Comparison of ENCODE assay signal across 28 cellular contexts in genomic region chr4:2829321-2829932, GRCh38. TPM values are rescaled to one million over a fixed set of nuclear protein-coding genes. Genes with fewer than 3 reads are reported as not detected.
DNase-seq lines count a peak whose midpoint lies in the region; ATAC-seq, FAIRE-seq and TF ChIP-seq lines count a peak whose summit lies in the region.
"Had no signal": no experiment of that assay in that cellular context is flagged by ENCODE, and none has a peak within 500 bp of the region (broad histone marks: within the 10 kb centered on the region; RNA-seq: fewer than 3 reads in every experiment).

No MANE protein-coding gene starts in this region.

- CTCF ChIA-PET in WTC11 (lab: Charles Lee): interaction anchor here (0.7 kb wide), 1 partner anchor 880 kb away, joined by 3 read pairs; no protein-coding TSS in a partner anchor

- H3K27me3 Mint-ChIP-seq in WTC11 (ENCODE audit: low read depth): no peaks in the 10 kb centered on the region
- H3K27me3 Mint-ChIP-seq: CD8-positive, alpha-beta memory T cell; stimulated activated naive B cell treated with anti-CD40 and anti-IgM and Interleukin-4, amounts not matched to agents 10 μg/mL and 1 μg/mL and 100 μg/mL, for 72 hours had no signal

- no peak for FAIRE-seq in kidney (lab: Jason Lieb, UNC)
- FAIRE-seq: K562 had no signal

- H3K27ac ChIP-seq in heart right ventricle (no peak overlapping the region), kidney (ENCODE audit: low read depth in 2 of 2, low read length in 2 of 2) (no peak overlapping the region)
- H3K27ac ChIP-seq: body of pancreas, esophagus squamous epithelium, gastroesophageal sphincter, skin epidermis, thoracic aorta had no signal

- H3K27me3 ChIP-seq in heart right ventricle: no peaks in the 10 kb centered on the region
- H3K27me3 ChIP-seq: body of pancreas, esophagus squamous epithelium, gastroesophageal sphincter had no signal

- H3K9me3 Mint-ChIP-seq in WTC11: no peaks in the 10 kb centered on the region; the same call in 1 of the 2 replicates
- H3K9me3 Mint-ChIP-seq in stimulated activated effector memory CD8-positive, alpha-beta T cell treated with anti-CD3 and anti-CD28 coated beads, Interleukin-12 subunit alpha, Interleukin-12 subunit beta, amount 100 ng/mL, for 72 hours: no peaks in the 10 kb centered on the region
- H3K9me3 Mint-ChIP-seq: CD8-positive, alpha-beta memory T cell; endodermal cell; mesothelial cell of epicardium; nephron; stimulated activated naive B cell treated with anti-CD40 and anti-IgM and Interleukin-4, amounts not matched to agents 10 μg/mL and 1 μg/mL and 100 μg/mL, for 72 hours had no signal

- H3K9me3 ChIP-seq in heart right ventricle (no peaks in the 10 kb centered on the region), kidney (ENCODE audit: control insufficient read depth in 1 of 2, low read length in 2 of 2) (no peaks in the 10 kb centered on the region)
- H3K9me3 ChIP-seq: body of pancreas, esophagus squamous epithelium, gastroesophageal sphincter, thoracic aorta had no signal

- H3K4me1 ChIP-seq in heart right ventricle: peaks cover 0 to 15% (median 6%) of the 10 kb centered on the region in 9 donors
- H3K4me1 ChIP-seq in kidney (ENCODE audit: control insufficient read depth in 1 of 2, insufficient read depth in 1 of 2, low read depth in 1 of 2, low read length in 2 of 2): no peaks in the 10 kb centered on the region
- H3K4me1 ChIP-seq: body of pancreas, gastroesophageal sphincter had no signal

- TF ChIP-seq CTCF in heart right ventricle (IDR thresholded peaks at IDR 0.05) (no peak), WTC11 (IDR thresholded peaks at IDR 0.05) (no peak), kidney (IDR thresholded peaks at IDR 0.05; ENCODE audit: borderline replicate concordance, extremely low read depth, insufficient read depth) (no peak)

- POLR2A ChIA-PET in WTC11 (lab: Charles Lee): interaction anchor here (0.7 kb wide), 1 partner anchor 117 kb away, joined by 3 read pairs; no protein-coding TSS in a partner anchor

- H3K9ac ChIP-seq in kidney (ENCODE audit: low read length in 2 of 2): no peak overlapping the region

- WGBS in heart right ventricle, 2 donors: 93 to 96% methylated on average over 16 to 18 of the region's 18 CpGs

- H3K36me3 Mint-ChIP-seq in WTC11: peaks cover 36% of the 10 kb centered on the region
- H3K36me3 Mint-ChIP-seq in stimulated activated effector memory CD8-positive, alpha-beta T cell treated with anti-CD3 and anti-CD28 coated beads, Interleukin-12 subunit alpha, Interleukin-12 subunit beta, amount 100 ng/mL, for 72 hours: peaks cover 85% of the 10 kb centered on the region

- H3K4me1 Mint-ChIP-seq in WTC11: no peaks in the 10 kb centered on the region
- H3K4me1 Mint-ChIP-seq in stimulated activated effector memory CD8-positive, alpha-beta T cell treated with anti-CD3 and anti-CD28 coated beads, Interleukin-12 subunit alpha, Interleukin-12 subunit beta, amount 100 ng/mL, for 72 hours: peaks cover 40% of the 10 kb centered on the region
- H3K4me1 Mint-ChIP-seq: endodermal cell, mesothelial cell of epicardium, nephron had no signal

- DNase-seq in Right ventricle myocardium superior (peak; percentile 29), heart right ventricle (no peak), WTC11 (ENCODE audit: low spot score) (peak; percentile 5), kidney (peak; percentile 74), AML-193 (lab: John Stamatoyannopoulos, UW) (no peak), HK-2 (ENCODE audit: unreplicated experiment) (no peak)
- no peak for DNase-seq in stimulated activated effector memory CD8-positive, alpha-beta T cell treated with anti-CD3 and anti-CD28 coated beads, Interleukin-12 subunit alpha, Interleukin-12 subunit beta, amount 100 ng/mL, for 72 hours (ENCODE audit: low spot score in 2 of 2)
- DNase-seq in effector CD8-positive, alpha-beta T cell (lab: John Stamatoyannopoulos, UW): no peak
- DNase-seq: activated T-cell treated with anti-CD3 and anti-CD28 coated beads, Interleukin-2, amount 50 U/mL, for 72 hours; DMS53; endodermal cell; esophagus squamous epithelium; GF-D8; MM.1S; NCI-H1436; NCI-H510A treated with DMSO at 0.1 percent for 48 hours; stimulated activated CD4-positive, alpha-beta T cell treated with anti-CD3 and anti-CD28 coated beads, Interleukin-2, amount 100 ng/mL, for 24 hours; stimulated activated naive B cell treated with anti-CD40 and anti-IgM and Interleukin-4, amounts not matched to agents 10 μg/mL and 1 μg/mL and 100 μg/mL, for 72 hours had no signal

- no peak for ATAC-seq in Right ventricle myocardium superior (ENCODE audit: poor library complexity)
- ATAC-seq in heart right ventricle: no peak
- ATAC-seq in WTC11: no peak
- ATAC-seq in stimulated activated effector memory CD8-positive, alpha-beta T cell treated with anti-CD3 and anti-CD28 coated beads, Interleukin-12 subunit alpha, Interleukin-12 subunit beta, amount 100 ng/mL, for 72 hours: no peak
- ATAC-seq: activated T-cell treated with anti-CD3 and anti-CD28 coated beads, Interleukin-2, amount 50 U/mL, for 72 hours; body of pancreas; gastroesophageal sphincter; HCT116; K562; Panc1; stimulated activated naive B cell treated with anti-CD40 and anti-IgM and Interleukin-4, amounts not matched to agents 10 μg/mL and 1 μg/mL and 100 μg/mL, for 72 hours had no signal

- H3K4me3 ChIP-seq in heart right ventricle: no peak overlapping the region
- no peak overlapping the region for H3K4me3 ChIP-seq in kidney (ENCODE audit: low read length in 2 of 2)
- H3K4me3 ChIP-seq: body of pancreas, esophagus squamous epithelium, gastroesophageal sphincter, K562, skin epidermis, thoracic aorta had no signal

- H3K36me3 ChIP-seq in heart right ventricle (peaks cover 0 to 95% (median 21%) of the 10 kb centered on the region in 9 donors), kidney (ENCODE audit: control insufficient read depth in 1 of 2, insufficient read depth in 2 of 2, low read length in 2 of 2) (peaks cover 32 to 37% of the 10 kb centered on the region in 2 donors)
- H3K36me3 ChIP-seq: thoracic aorta had no signal

- no peak overlapping the region for H3K4me3 Mint-ChIP-seq in WTC11
- no peak overlapping the region for H3K4me3 Mint-ChIP-seq in stimulated activated effector memory CD8-positive, alpha-beta T cell treated with anti-CD3 and anti-CD28 coated beads, Interleukin-12 subunit alpha, Interleukin-12 subunit beta, amount 100 ng/mL, for 72 hours
- H3K4me3 Mint-ChIP-seq: activated T-cell treated with anti-CD3 and anti-CD28 coated beads, Interleukin-2, amount 50 U/mL, for 72 hours; CD8-positive, alpha-beta memory T cell; endodermal cell; mesothelial cell of epicardium; nephron; stimulated activated naive B cell treated with anti-CD40 and anti-IgM and Interleukin-4, amounts not matched to agents 10 μg/mL and 1 μg/mL and 100 μg/mL, for 72 hours had no signal

- intact Hi-C loops in Right ventricle myocardium superior (cut with DNase I): no loop called here
- intact Hi-C loops in heart right ventricle (cut with DNase I): no loop called here
- intact Hi-C loops in kidney (cut with DNase I): no loop called here

- no peak overlapping the region for H3K27ac Mint-ChIP-seq in WTC11
- peak overlapping the region; percentile 74 for H3K27ac Mint-ChIP-seq in stimulated activated effector memory CD8-positive, alpha-beta T cell treated with anti-CD3 and anti-CD28 coated beads, Interleukin-12 subunit alpha, Interleukin-12 subunit beta, amount 100 ng/mL, for 72 hours
- H3K27ac Mint-ChIP-seq: activated T-cell treated with anti-CD3 and anti-CD28 coated beads, Interleukin-2, amount 50 U/mL, for 72 hours; mesothelial cell of epicardium; nephron; stimulated activated naive B cell treated with anti-CD40 and anti-IgM and Interleukin-4, amounts not matched to agents 10 μg/mL and 1 μg/mL and 100 μg/mL, for 72 hours had no signal

TF ChIP-seq in WTC11, 78 proteins besides CTCF, POLR2A, EP300 and RAD21:
- TF ChIP-seq, protein P1, sequence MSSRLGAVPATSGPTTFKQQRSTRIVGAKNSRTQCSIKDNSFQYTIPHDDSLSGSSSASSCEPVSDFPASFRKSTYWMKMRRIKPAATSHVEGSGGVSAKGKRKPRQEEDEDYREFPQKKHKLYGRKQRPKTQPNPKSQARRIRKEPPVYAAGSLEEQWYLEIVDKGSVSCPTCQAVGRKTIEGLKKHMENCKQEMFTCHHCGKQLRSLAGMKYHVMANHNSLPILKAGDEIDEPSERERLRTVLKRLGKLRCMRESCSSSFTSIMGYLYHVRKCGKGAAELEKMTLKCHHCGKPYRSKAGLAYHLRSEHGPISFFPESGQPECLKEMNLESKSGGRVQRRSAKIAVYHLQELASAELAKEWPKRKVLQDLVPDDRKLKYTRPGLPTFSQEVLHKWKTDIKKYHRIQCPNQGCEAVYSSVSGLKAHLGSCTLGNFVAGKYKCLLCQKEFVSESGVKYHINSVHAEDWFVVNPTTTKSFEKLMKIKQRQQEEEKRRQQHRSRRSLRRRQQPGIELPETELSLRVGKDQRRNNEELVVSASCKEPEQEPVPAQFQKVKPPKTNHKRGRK (CRISPR knock-in tag; IDR thresholded peaks at IDR 0.05; ENCODE audit: borderline replicate concordance): no peak

RNA-seq across cellular contexts. Expression of gene ADD1, which starts 14.2 kb away (rescaled TPM):
- total RNA-seq in Right ventricle myocardium superior (217 TPM), heart right ventricle (100 to 1,000 TPM; 188 to 289 (median 214) TPM), WTC11 (2021) (164 to 178 TPM (median 167 TPM) in 3 replicates), kidney (313 TPM)
- polyA plus RNA-seq in heart right ventricle (100 to 1,000 TPM; 163 to 448 TPM), kidney (ENCODE audit: insufficient read depth, low read depth, low replicate concordance) (232 TPM)

RNA-seq across cellular contexts. Expression of gene SH3BP2, which starts 36.5 kb away (rescaled TPM):
- total RNA-seq in Right ventricle myocardium superior (24.9 TPM), heart right ventricle (10 to 100 TPM; 10.4 to 36.9 (median 16.4) TPM), WTC11 (2021) (43.2 to 49.1 TPM (median 44.5 TPM) in 3 replicates), kidney (128 TPM)
- polyA plus RNA-seq in heart right ventricle (10 to 100 TPM; 12.3 to 47.7 TPM), kidney (ENCODE audit: insufficient read depth, low read depth, low replicate concordance) (27.3 TPM)

Comparison
In these comparisons a context has a peak if more than half of its experiments do, and no peak if none do; other contexts are left out.
1. DNase-seq: peak in Right ventricle myocardium superior (single experiment), WTC11 (single experiment) and kidney (single experiment); none in heart right ventricle (0 of 2), stimulated activated effector memory CD8-positive, alpha-beta T cell treated with anti-CD3 and anti-CD28 coated beads, Interleukin-12 subunit alpha, Interleukin-12 subunit beta, amount 100 ng/mL, for 72 hours (0 of 2), AML-193 (0 of 2), HK-2 (single experiment) and effector CD8-positive, alpha-beta T cell (single experiment).